In genomic region chr7:143490719-143491306, GRCh38 we compare ENCODE assay signal across 10 cellular contexts. TPM values are rescaled to one million over a fixed set of nuclear protein-coding genes. Genes with fewer than 3 reads are reported as not detected.
A peak's percentile ranks its signal among the peaks of the same experiment; 100 is the strongest.
DNase-seq lines count a peak whose midpoint lies in the region; TF ChIP-seq lines count a peak whose summit lies in the region.
"Had no signal": no experiment of that assay in that cellular context is flagged by ENCODE, and none has a peak within 500 bp of the region (broad histone marks: within the 10 kb centered on the region; RNA-seq: fewer than 3 reads in every experiment).

No MANE protein-coding gene starts in this region.

- POLR2A ChIA-PET in GM10248 (lab: Yijun Ruan, JAX) = no interaction called here

- DNase-seq in GM10248 (ENCODE audit: extremely low spot score) (no peak), LoVo (ENCODE audit: low spot score) (peak; percentile 50), cerebellar cortex (ENCODE audit: low spot score) (peak; percentile 16), mesothelial cell of epicardium (ENCODE audit: low spot score in 2 of 2, unreplicated experiment in 2 of 2) (no peak), NCI-H2227 (lab: John Stamatoyannopoulos, UW; ENCODE audit: unreplicated experiment) (no peak), middle frontal gyrus (ENCODE audit: extremely low spot score, low spot score) (no peak), ecto neural progenitor cell (ENCODE audit: low spot score) (no peak)
- DNase-seq: activated T-cell treated with anti-CD3 and anti-CD28 coated beads, Interleukin-2, amount 50 U/mL, for 72 hours; nucleus accumbens had no signal

- no peaks in the 10 kb centered on the region for H3K36me3 Mint-ChIP-seq in nephron (ENCODE audit: low read depth)
- peaks cover 2% of the 10 kb centered on the region for H3K36me3 Mint-ChIP-seq in mesothelial cell of epicardium

- no peak overlapping the region for H3K27ac Mint-ChIP-seq in nephron
- no peak overlapping the region for H3K27ac Mint-ChIP-seq in mesothelial cell of epicardium
- H3K27ac Mint-ChIP-seq: activated T-cell treated with anti-CD3 and anti-CD28 coated beads, Interleukin-2, amount 50 U/mL, for 72 hours had no signal

- TF ChIP-seq CTCF in GM10248 (IDR thresholded peaks at IDR 0.05; ENCODE audit: control extremely low read depth, extremely low read depth, low read depth, missing control alignments) (peak; percentile 38), nephron (IDR thresholded peaks at IDR 0.05; ENCODE audit: unreplicated experiment in 3 of 3) (peak in 2 of 3 experiments; percentile 23 to 35), mesothelial cell of epicardium (IDR thresholded peaks at IDR 0.05; ENCODE audit: unreplicated experiment) (no peak)

- no peaks in the 10 kb centered on the region for H3K4me1 Mint-ChIP-seq in nephron
- peaks cover 4% of the 10 kb centered on the region for H3K4me1 Mint-ChIP-seq in mesothelial cell of epicardium

- H3K27me3 Mint-ChIP-seq in nephron (ENCODE audit: low read depth) = peaks cover 4% of the 10 kb centered on the region
- no peaks in the 10 kb centered on the region for H3K27me3 Mint-ChIP-seq in mesothelial cell of epicardium (ENCODE audit: low read depth)

- H3K4me3 Mint-ChIP-seq in nephron (no peak overlapping the region), mesothelial cell of epicardium (no peak overlapping the region)
- H3K4me3 Mint-ChIP-seq: activated T-cell treated with anti-CD3 and anti-CD28 coated beads, Interleukin-2, amount 50 U/mL, for 72 hours had no signal

- CTCF ChIA-PET in GM10248 (lab: Yijun Ruan, JAX) = interaction anchor here (0.7 to 2.9 kb wide), 8 partner anchors 10 to 638 kb away, joined by 3 to 13 read pairs (median 3); no protein-coding TSS in a partner anchor

- H3K9me3 Mint-ChIP-seq in nephron = no peaks in the 10 kb centered on the region
- H3K9me3 Mint-ChIP-seq in mesothelial cell of epicardium = peaks cover 7% of the 10 kb centered on the region
- H3K9me3 Mint-ChIP-seq: activated T-cell treated with anti-CD3 and anti-CD28 coated beads, Interleukin-2, amount 50 U/mL, for 72 hours had no signal

RNA-seq across cellular contexts. Expression of gene TAS2R41, which starts 13.1 kb away (rescaled TPM):
- total RNA-seq in mesothelial cell of epicardium = not detected in 3 replicates
- total RNA-seq: activated T-cell treated with anti-CD3 and anti-CD28 coated beads, Interleukin-2, amount 50 U/mL, for 72 hours had no signal

RNA-seq across cellular contexts. Expression of gene TAS2R60, which starts 47.6 kb away (rescaled TPM):
- total RNA-seq in mesothelial cell of epicardium = not detected in 3 replicates
- total RNA-seq: activated T-cell treated with anti-CD3 and anti-CD28 coated beads, Interleukin-2, amount 50 U/mL, for 72 hours had no signal

Comparison
In these comparisons a context has a peak if more than half of its experiments do, and no peak if none do; other contexts are left out.
1. DNase-seq: peak in LoVo (single experiment) and cerebellar cortex (single experiment); none in GM10248 (single experiment), mesothelial cell of epicardium (0 of 2), NCI-H2227 (single experiment), middle frontal gyrus (single experiment) and ecto neural progenitor cell (single experiment).